Comparison of ENCODE assay signal across 17 cellular contexts in genomic region chr7:129947001-129947400, GRCh38. TPM values are rescaled to one million over a fixed set of nuclear protein-coding genes. Genes with fewer than 3 reads are reported as not detected.
DNase-seq lines count a peak whose midpoint lies in the region; ATAC-seq, FAIRE-seq and TF ChIP-seq lines count a peak whose summit lies in the region.
"Had no signal": no experiment of that assay in that cellular context is flagged by ENCODE, and none has a peak within 500 bp of the region (broad histone marks: within the 10 kb centered on the region; RNA-seq: fewer than 3 reads in every experiment).

No MANE protein-coding gene starts in this region.

- H3K9me3 ChIP-seq in left lung, result no peaks in the 10 kb centered on the region
- no peaks in the 10 kb centered on the region for H3K9me3 ChIP-seq in stomach
- H3K9me3 ChIP-seq: mucosa of descending colon had no signal

- no peaks in the 10 kb centered on the region for H3K36me3 Mint-ChIP-seq in glutamatergic neuron (ENCODE audit: unreplicated experiment)

- H3K4me2 ChIP-seq in KMS-11, result peak overlapping the region; percentile 4; the same call in 1 of the 2 replicates

- peaks cover 2% of the 10 kb centered on the region for H3K4me1 Mint-ChIP-seq in glutamatergic neuron (ENCODE audit: low read depth, unreplicated experiment)
- H3K4me1 Mint-ChIP-seq: stimulated activated memory B cell treated with anti-CD40 and anti-IgM and Interleukin-4, amounts not matched to agents 10 μg/mL and 1 μg/mL and 100 μg/mL, for 72 hours had no signal

- H3K27ac Mint-ChIP-seq in glutamatergic neuron (ENCODE audit: unreplicated experiment), result no peak overlapping the region
- H3K27ac Mint-ChIP-seq: stimulated activated memory B cell treated with anti-CD40 and anti-IgM and Interleukin-4, amounts not matched to agents 10 μg/mL and 1 μg/mL and 100 μg/mL, for 72 hours had no signal

- H3K9ac ChIP-seq in KMS-11, result no peak overlapping the region

- H3K4me3 ChIP-seq in KMS-11 (IDR thresholded peaks at IDR 0.05; ENCODE audit: insufficient read depth, low read depth, low read length) (no peak overlapping the region), astrocyte of the spinal cord (ENCODE audit: low read depth, low read length) (no peak overlapping the region), left lung (no peak overlapping the region), stomach (no peak overlapping the region)
- H3K4me3 ChIP-seq: mucosa of descending colon had no signal

- H3K36me3 ChIP-seq in KMS-11 (ENCODE audit: insufficient read depth) (peaks cover 8% of the 10 kb centered on the region; the same call in 1 of the 2 replicates), left lung (peaks cover 0 to 10% of the 10 kb centered on the region in 2 donors), stomach (peaks cover 4 to 14% (median 10%) of the 10 kb centered on the region in 4 donors)

- H3K27me3 ChIP-seq in KMS-11 (ENCODE audit: insufficient read depth, low read depth), result no peaks in the 10 kb centered on the region
- H3K27me3 ChIP-seq in left lung, result no peaks in the 10 kb centered on the region
- no peaks in the 10 kb centered on the region for H3K27me3 ChIP-seq in stomach

- no peak for FAIRE-seq in D721Med (lab: Jason Lieb, UNC)

- ATAC-seq in left lung, result no peak
- ATAC-seq: activated CD8-positive, alpha-beta T cell treated with anti-CD3 and anti-CD28 coated beads for 36 hours; mucosa of descending colon; stimulated activated memory B cell treated with anti-CD40 and anti-IgM and Interleukin-4, amounts not matched to agents 10 μg/mL and 1 μg/mL and 100 μg/mL, for 72 hours had no signal

- DNase-seq in astrocyte of the spinal cord (ENCODE audit: low read depth, low spot score) (peak; percentile 30), left lung (no peak), stomach (no peak), D721Med (ENCODE audit: insufficient read length, low spot score) (no peak), NCI-H1436 treated with DMSO at 0.1 percent for 48 hours (lab: John Stamatoyannopoulos, UW) (no peak), glutamatergic neuron (no peak)
- DNase-seq in activated CD4-positive, alpha-beta T cell treated with anti-CD3 and anti-CD28 coated beads for 4 hours, result no peak
- DNase-seq: activated CD8-positive, alpha-beta T cell treated with anti-CD3 and anti-CD28 coated beads for 36 hours; mucosa of descending colon; NCI-H1694; NCI-H69; stimulated activated CD4-positive, alpha-beta T cell treated with anti-CD3 and anti-CD28 coated beads, Interleukin-4, amount 100 ng/mL, for 24 hours; T1000 had no signal

- intact Hi-C loops in left lung (cut with DNase I) (no loop called here), stomach (cut with DNase I; ENCODE audit: low total_unique reads) (no loop called here)

- peaks cover 6% of the 10 kb centered on the region for H3K27me3 Mint-ChIP-seq in glutamatergic neuron (ENCODE audit: unreplicated experiment)
- H3K27me3 Mint-ChIP-seq: activated CD8-positive, alpha-beta T cell treated with anti-CD3 and anti-CD28 coated beads for 36 hours; central memory CD8-positive, alpha-beta T cell; stimulated activated memory B cell treated with anti-CD40 and anti-IgM and Interleukin-4, amounts not matched to agents 10 μg/mL and 1 μg/mL and 100 μg/mL, for 72 hours had no signal

- H4K20me1 ChIP-seq in KMS-11 (ENCODE audit: insufficient read depth), result peaks cover 5% of the 10 kb centered on the region

- in situ Hi-C loops in astrocyte of the spinal cord (cut with HindIII; ENCODE audit: low sequenced_read_pairs), result no loop called here

- WGBS in stomach, 5 donors, result 61 to 76% (median 70%) methylated on average over 3 of the region's 3 CpGs

- H2AFZ ChIP-seq in KMS-11 (ENCODE audit: low read depth), result no peak overlapping the region

- H3K79me2 ChIP-seq in KMS-11 (ENCODE audit: insufficient read depth, low read depth), result peaks cover 99% of the 10 kb centered on the region

- TF ChIP-seq EP300 in stomach (IDR thresholded peaks at IDR 0.05), result no peak

- H3K4me3 Mint-ChIP-seq in glutamatergic neuron (ENCODE audit: unreplicated experiment), result no peak overlapping the region
- H3K4me3 Mint-ChIP-seq: activated CD8-positive, alpha-beta T cell treated with anti-CD3 and anti-CD28 coated beads for 36 hours; CD14-positive monocyte; central memory CD8-positive, alpha-beta T cell; stimulated activated memory B cell treated with anti-CD40 and anti-IgM and Interleukin-4, amounts not matched to agents 10 μg/mL and 1 μg/mL and 100 μg/mL, for 72 hours had no signal

- H3K27ac ChIP-seq in KMS-11 (no peak overlapping the region), left lung (peak overlapping the region; percentile 96 to 97), stomach (peak overlapping the region in 4 of 5 donors; percentile 92 to 100 (median 98))

- H3K9me3 Mint-ChIP-seq in glutamatergic neuron (ENCODE audit: unreplicated experiment), result peaks cover 9% of the 10 kb centered on the region
- H3K9me3 Mint-ChIP-seq: activated CD8-positive, alpha-beta T cell treated with anti-CD3 and anti-CD28 coated beads for 36 hours; central memory CD8-positive, alpha-beta T cell had no signal

- H3K4me1 ChIP-seq in KMS-11 (ENCODE audit: low read depth, poor library complexity, severe bottlenecking) (peaks cover 37% of the 10 kb centered on the region), left lung (peaks cover 23 to 55% of the 10 kb centered on the region in 2 donors), stomach (peaks cover 13 to 75% (median 44%) of the 10 kb centered on the region in 4 donors)

- TF ChIP-seq POLR2A in stomach (IDR thresholded peaks at IDR 0.05), result no peak

- no peak for TF ChIP-seq CTCF in KMS-11 (conservative IDR thresholded peaks at IDR 0.05; ENCODE audit: low read depth, low read length)
- no peak for TF ChIP-seq CTCF in astrocyte of the spinal cord (IDR thresholded peaks at IDR 0.05; ENCODE audit: low read depth, low read length)
- TF ChIP-seq CTCF in left lung (IDR thresholded peaks at IDR 0.05), result no peak
- no peak for TF ChIP-seq CTCF in stomach (IDR thresholded peaks at IDR 0.05)
- no peak for TF ChIP-seq CTCF in D721Med (IDR thresholded peaks at IDR 0.05; ENCODE audit: insufficient read depth, missing control alignments)
- no peak for TF ChIP-seq CTCF in glutamatergic neuron (IDR thresholded peaks at IDR 0.05; ENCODE audit: partially characterized antibody, unreplicated experiment)

RNA-seq across cellular contexts. Expression of gene UBE2H, which starts 5.8 kb away (rescaled TPM):
- 100 to 1,000 TPM in 1 of 2 donors, 10 to 100 TPM in 1; 58.7 to 121 TPM for total RNA-seq in left lung
- total RNA-seq in stomach, result 100 to 1,000 TPM in 1 of 5 donors, 10 to 100 TPM in 4; 47.8 to 150 (median 59.8) TPM
- polyA plus RNA-seq in stomach, result 10 to 100 TPM; 19.2 to 37.7 (median 28.1) TPM
- total RNA-seq in glutamatergic neuron (ENCODE audit: unreplicated experiment), result 100 TPM
